Comparison of ENCODE assay signal across 33 cellular contexts in genomic region chr2:136770384-136770783, GRCh38. TPM values are rescaled to one million over a fixed set of nuclear protein-coding genes. Genes with fewer than 3 reads are reported as not detected.
"Had no signal": no experiment of that assay in that cellular context is flagged by ENCODE, and none has a peak within 500 bp of the region (broad histone marks: within the 10 kb centered on the region; RNA-seq: fewer than 3 reads in every experiment).

No MANE protein-coding gene starts in this region.

- H3K4me3 ChIP-seq: PC-9 had no signal

- H3K36me3 Mint-ChIP-seq: activated naive CD4-positive, alpha-beta T cell treated with anti-CD3 and anti-CD28 coated beads, Interleukin-2, amount 10 ng/mL, durations not matched to agents 7 days and 5 days; activated naive CD8-positive, alpha-beta T cell; brain; T-cell had no signal

- H3K27ac ChIP-seq: PC-9, RWPE1, WERI-Rb-1 had no signal

- H3K4me3 Mint-ChIP-seq: activated CD4-positive, alpha-beta T cell treated with anti-CD3 and anti-CD28 coated beads, Interleukin-2, amount 10 ng/mL, durations not matched to agents 7 days and 5 days; activated CD8-positive, alpha-beta T cell treated with anti-CD3 and anti-CD28 coated beads, Interleukin-2, amount 10 ng/mL, durations not matched to agents 7 days and 5 days; activated naive CD4-positive, alpha-beta T cell treated with anti-CD3 and anti-CD28 coated beads, Interleukin-2, amount 10 ng/mL, durations not matched to agents 7 days and 5 days; activated naive CD8-positive, alpha-beta T cell; activated naive CD8-positive, alpha-beta T cell treated with anti-CD3 and anti-CD28 coated beads, Interleukin-2, amount 50 U/mL, for 24 hours; activated T-cell treated with anti-CD3 and anti-CD28 coated beads, Interleukin-2, amount 50 U/mL, for 24 hours; brain; T-cell; T-helper 17 cell had no signal

- ATAC-seq: activated CD8-positive, alpha-beta T cell treated with anti-CD3 and anti-CD28 coated beads, Interleukin-2, amount 10 ng/mL, durations not matched to agents 7 days and 5 days; activated naive CD8-positive, alpha-beta T cell treated with anti-CD3 and anti-CD28 coated beads, Interleukin-2, amount 50 U/mL, for 24 hours; Right ventricle myocardium inferior; SK-N-SH treated with all-trans-retinoic acid at 6 μM for 48 hours; T-cell; T-helper 17 cell had no signal

- H3K9me3 Mint-ChIP-seq: activated CD4-positive, alpha-beta T cell treated with anti-CD3 and anti-CD28 coated beads, Interleukin-2, amount 10 ng/mL, durations not matched to agents 7 days and 5 days; activated naive CD4-positive, alpha-beta T cell treated with anti-CD3 and anti-CD28 coated beads, Interleukin-2, amount 10 ng/mL, durations not matched to agents 7 days and 5 days; activated naive CD8-positive, alpha-beta T cell treated with anti-CD3 and anti-CD28 coated beads, Interleukin-2, amount 50 U/mL, for 24 hours; activated T-cell treated with anti-CD3 and anti-CD28 coated beads, Interleukin-2, amount 50 U/mL, for 24 hours; activated T-helper 2 cell treated with anti-CD3 and anti-CD28 coated beads, Interferon-gamma antibody, Interleukin-2, Interleukin-4, amounts not matched to agents 10 μg/mL and 5 μg/mL and 100 μg/mL, durations not matched to agents 14 hours and 24 hours and 36 hours; brain had no signal

- H3K4me1 Mint-ChIP-seq: activated naive CD4-positive, alpha-beta T cell treated with anti-CD3 and anti-CD28 coated beads, Interleukin-2, amount 10 ng/mL, durations not matched to agents 7 days and 5 days; T-helper 17 cell had no signal

- H3K36me3 ChIP-seq: WERI-Rb-1 had no signal

- H2AFZ ChIP-seq: PC-9 had no signal

- DNase-seq: activated CD4-positive, alpha-beta T cell treated with anti-CD3 and anti-CD28 coated beads, Interleukin-2, amount 10 ng/mL, durations not matched to agents 7 days and 5 days; activated CD4-positive, alpha-beta T cell treated with anti-CD3 and anti-CD28 coated beads, Interleukin-2, amount 50 U/mL, for 48 hours; activated CD8-positive, alpha-beta T cell treated with anti-CD3 and anti-CD28 coated beads, Interleukin-2, amount 10 ng/mL, durations not matched to agents 7 days and 5 days; activated gamma-delta T cell; activated naive CD4-positive, alpha-beta T cell treated with anti-CD3 and anti-CD28 coated beads, Interleukin-2, amount 10 ng/mL, durations not matched to agents 7 days and 5 days; activated naive CD8-positive, alpha-beta T cell treated with anti-CD3 and anti-CD28 coated beads, Interleukin-2, amount 50 U/mL, for 24 hours; activated T-cell treated with anti-CD3 and anti-CD28 coated beads, Interleukin-2, amount 50 U/mL, for 24 hours; anterior cingulate cortex; caudate nucleus; cerebellar nuclear complex; NCI-H1092 treated with DMSO at 0.1 percent for 48 hours; NCI-H1417; NCI-H146; NCI-H187; NCI-H2029 treated with DMSO at 0.1 percent for 48 hours; NCI-H2107; NCI-H2171; NCI-H510A; NCI-H526; NCI-H748 treated with DMSO at 0.1 percent for 48 hours; PC-9; SIG-M5; T-cell; T-helper 17 cell; WERI-Rb-1 had no signal

- H3K27ac Mint-ChIP-seq: activated CD4-positive, alpha-beta T cell treated with anti-CD3 and anti-CD28 coated beads, Interleukin-2, amount 10 ng/mL, durations not matched to agents 7 days and 5 days; activated CD8-positive, alpha-beta T cell treated with anti-CD3 and anti-CD28 coated beads, Interleukin-2, amount 10 ng/mL, durations not matched to agents 7 days and 5 days; activated naive CD4-positive, alpha-beta T cell treated with anti-CD3 and anti-CD28 coated beads, Interleukin-2, amount 10 ng/mL, durations not matched to agents 7 days and 5 days; activated naive CD8-positive, alpha-beta T cell; activated naive CD8-positive, alpha-beta T cell treated with anti-CD3 and anti-CD28 coated beads, Interleukin-2, amount 50 U/mL, for 24 hours; activated T-cell treated with anti-CD3 and anti-CD28 coated beads, Interleukin-2, amount 50 U/mL, for 24 hours; activated T-helper 2 cell treated with anti-CD3 and anti-CD28 coated beads, Interferon-gamma antibody, Interleukin-2, Interleukin-4, amounts not matched to agents 10 μg/mL and 5 μg/mL and 100 μg/mL, durations not matched to agents 14 hours and 24 hours and 36 hours; brain; T-cell; T-helper 17 cell had no signal

- H3K4me2 ChIP-seq: PC-9 had no signal

RNA-seq across cellular contexts. Expression of gene THSD7B, which starts 5.0 kb away (rescaled TPM):
- total RNA-seq: activated CD4-positive, alpha-beta T cell treated with anti-CD3 and anti-CD28 coated beads, Interleukin-2, amount 10 ng/mL, durations not matched to agents 7 days and 5 days; activated CD8-positive, alpha-beta T cell treated with anti-CD3 and anti-CD28 coated beads, Interleukin-2, amount 10 ng/mL, durations not matched to agents 7 days and 5 days; activated T-helper 2 cell treated with anti-CD3 and anti-CD28 coated beads, Interferon-gamma antibody, Interleukin-2, Interleukin-4, amounts not matched to agents 10 μg/mL and 5 μg/mL and 100 μg/mL, durations not matched to agents 14 hours and 24 hours and 36 hours; bronchial epithelial cell; PC-9; SK-MEL-5; T-cell; T-helper 17 cell had no signal
